21 cellular contexts compared by ENCODE assay signal in genomic region chr4:117478702-117479101, GRCh38.
A peak's percentile ranks its signal among the peaks of the same experiment; 100 is the strongest.
DNase-seq lines count a peak whose midpoint lies in the region; ATAC-seq and TF ChIP-seq lines count a peak whose summit lies in the region.
"Had no signal": no experiment of that assay in that cellular context is flagged by ENCODE, and none has a peak within 500 bp of the region (broad histone marks: within the 10 kb centered on the region; RNA-seq: fewer than 3 reads in every experiment).

No MANE protein-coding gene starts in this region.

- CTCF ChIA-PET in RWPE1 (lab: Yijun Ruan, JAX), result no interaction called here

- intact Hi-C loops in left colon (cut with DNase I, micrococcal nuclease), result no loop called here

- no peak for TF ChIP-seq CTCF in RWPE1 (conservative IDR thresholded peaks at IDR 0.05; ENCODE audit: low read depth)

- ATAC-seq in GM18519 (IDR thresholded peaks at IDR 0.05; ENCODE audit: low FRiP score, unreplicated experiment), result peak; percentile 40
- ATAC-seq in HG03520 (IDR thresholded peaks at IDR 0.05; ENCODE audit: unreplicated experiment), result peak; percentile 44
- no peak for ATAC-seq in left colon
- ATAC-seq: HCT116, PC-3, T-helper 17 cell had no signal

- H3K27ac ChIP-seq in epithelial cell of prostate, result peak overlapping the region; percentile 6
- no peak overlapping the region for H3K27ac ChIP-seq in RWPE1
- H3K27ac ChIP-seq: SK-N-MC had no signal

- DNase-seq in ELR (ENCODE audit: low read depth) (peak; percentile 22), epithelial cell of prostate (ENCODE audit: low read depth, low spot score) (no peak), NCI-H146 (lab: John Stamatoyannopoulos, UW) (no peak), RWPE1 (ENCODE audit: low spot score) (no peak), left colon (no peak)
- DNase-seq: CD4-positive, alpha-beta T cell; COR-L47; DND-41; Karpas-422; NCI-H1417; NCI-H187; NCI-H2227 treated with DMSO at 0.1 percent for 48 hours; NCI-H526; PC-3; SHP77; SW 1271; T-helper 17 cell had no signal

- POLR2A ChIA-PET in RWPE1 (lab: Yijun Ruan, JAX; ENCODE audit: low non-redundant PET), result no interaction called here
